1 cellular context compared by ENCODE assay signal in genomic region chr11:12003815-12004214, GRCh38.
TF ChIP-seq lines count a peak whose summit lies in the region.

No MANE protein-coding gene starts in this region.

TF ChIP-seq in SK-N-SH treated with all-trans-retinoic acid at 6 μM for 48 hours, 23 proteins besides CTCF, POLR2A, EP300 and RAD21 (continued from another document):
- TF ChIP-seq TOX (CRISPR knock-in tag; IDR thresholded peaks at IDR 0.05; ENCODE audit: borderline replicate concordance), result no peak
